24 cellular contexts compared by ENCODE assay signal in genomic region chr6:14783594-14783993, GRCh38.
"Had no signal": no experiment of that assay in that cellular context is flagged by ENCODE, and none has a peak within 500 bp of the region (broad histone marks: within the 10 kb centered on the region; RNA-seq: fewer than 3 reads in every experiment).

No MANE protein-coding gene starts in this region.

- DNase-seq: IMR-90, Karpas-422, KG1, MG63, NCI-H1092, NCI-H1105 treated with DMSO at 0.1 percent for 48 hours, NCI-H1417 treated with DMSO at 0.1 percent for 48 hours, NCI-H146, NCI-H1694 treated with DMSO at 0.1 percent for 48 hours, NCI-H1930, NCI-H2081, NCI-H2107, NCI-H2227 treated with DMSO at 0.1 percent for 48 hours, NCI-H524, NCI-H526 treated with DMSO at 0.1 percent for 48 hours, NCI-H774, Right ventricle myocardium superior, RPMI8226, SIG-M5, T-helper 1 cell had no signal

- ATAC-seq: HepG2 had no signal

- H3K4me3 ChIP-seq: MG63, SJSA1, SK-N-MC had no signal

- FAIRE-seq: HepG2, RCC 7860 had no signal

- H3K9me3 ChIP-seq: MG63 had no signal

- H3K36me3 ChIP-seq: MG63, SJSA1 had no signal

- H3K27ac ChIP-seq: SJSA1 had no signal

- H3K27me3 ChIP-seq: MG63, SJSA1 had no signal
